ENCODE assay signal across 1 cellular context in the genomic region with DNA sequence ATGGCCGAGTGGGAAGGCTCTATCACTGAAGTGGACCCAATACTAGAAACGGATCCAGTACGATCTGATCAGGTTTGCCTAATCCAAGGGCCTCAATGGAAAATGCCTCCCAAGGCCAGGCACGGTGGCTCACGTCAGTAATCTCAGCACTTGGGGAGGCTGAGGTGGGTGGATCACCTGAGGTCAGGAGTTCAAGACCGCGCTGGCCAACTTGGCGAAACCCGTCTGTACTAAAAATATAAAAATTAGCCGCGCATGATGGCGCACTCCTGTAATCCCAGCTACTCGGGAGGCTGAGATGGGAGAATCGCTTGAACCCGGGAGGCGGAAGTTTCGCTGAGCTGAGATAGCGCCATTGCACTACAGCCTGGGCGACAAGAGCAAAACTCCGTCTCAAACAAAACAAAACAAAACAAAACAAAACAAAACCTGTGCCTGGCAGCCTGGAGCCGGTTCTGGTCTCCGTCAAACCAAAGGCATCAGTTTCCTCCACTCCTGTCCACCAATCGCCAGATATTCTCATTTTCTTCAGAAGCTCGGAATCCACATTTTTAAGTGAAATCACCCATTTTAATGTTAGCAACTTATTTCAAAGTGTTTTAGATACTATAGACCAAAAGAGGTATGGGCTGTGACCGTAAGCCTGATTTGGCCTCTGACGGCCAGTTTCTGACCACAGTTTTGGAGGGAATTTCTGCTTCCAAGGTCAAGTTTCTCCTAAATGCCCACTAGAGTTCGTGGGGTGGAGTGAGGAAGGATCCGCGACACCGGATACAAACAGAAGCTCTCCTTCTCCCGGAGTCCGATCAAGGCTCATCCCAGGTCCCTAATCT.
TF ChIP-seq lines count a peak whose summit lies in the region.

No MANE protein-coding gene starts in this region.

TF ChIP-seq in HepG2, 621 proteins besides CTCF, POLR2A, EP300 and RAD21 (continued from another document and continues in another):
- TF ChIP-seq STAG1 (CRISPR knock-in tag; IDR thresholded peaks at IDR 0.05) (0 out of 2 replicates have a peak, but pooled peaks have one; percentile 3), SNAPC2 (CRISPR knock-in tag; IDR thresholded peaks at IDR 0.05) (peak; percentile 42; the same call in 1 of the 2 replicates), ZZZ3 (CRISPR knock-in tag; IDR thresholded peaks at IDR 0.05; ENCODE audit: borderline replicate concordance) (no peak), HNRNPUL1 (IDR thresholded peaks at IDR 0.05; ENCODE audit: low read depth, low read length) (no peak), MTF2 (CRISPR knock-in tag; IDR thresholded peaks at IDR 0.05; ENCODE audit: borderline replicate concordance) (no peak), ZNF75D (CRISPR knock-in tag; IDR thresholded peaks at IDR 0.05; ENCODE audit: borderline replicate concordance) (no peak; the same call in 1 of the 2 replicates), SRSF9 (IDR thresholded peaks at IDR 0.05; ENCODE audit: borderline replicate concordance, insufficient read depth, low read depth, low read length, poor library complexity, severe bottlenecking) (no peak), SALL2 (CRISPR knock-in tag; IDR thresholded peaks at IDR 0.05) (0 out of 2 replicates have a peak, but pooled peaks have one; percentile 38), ZNF101 (CRISPR knock-in tag; IDR thresholded peaks at IDR 0.05; ENCODE audit: borderline replicate concordance, low read depth) (no peak), TARDBP (CRISPR knock-in tag; IDR thresholded peaks at IDR 0.05) (0 out of 2 replicates have a peak, but pooled peaks have one; percentile 27), FOXA1 (IDR thresholded peaks at IDR 0.05) (no peak), FOXA1 (CRISPR knock-in tag; IDR thresholded peaks at IDR 0.05) (no peak), RARA (CRISPR knock-in tag; IDR thresholded peaks at IDR 0.05) (peak; percentile 27; the same call in 1 of the 2 replicates), ZNF354B (CRISPR knock-in tag; IDR thresholded peaks at IDR 0.05) (peak; percentile 17; the same call in 1 of the 2 replicates), IRF2 (CRISPR knock-in tag; IDR thresholded peaks at IDR 0.05) (no peak), REXO4 (CRISPR knock-in tag; IDR thresholded peaks at IDR 0.05; ENCODE audit: borderline replicate concordance) (no peak), MATR3 (CRISPR knock-in tag; IDR thresholded peaks at IDR 0.05) (no peak), CAMTA2 (CRISPR knock-in tag; IDR thresholded peaks at IDR 0.05; ENCODE audit: borderline replicate concordance) (0 out of 2 replicates have a peak, but pooled peaks have one; percentile 46), GPN1 (CRISPR knock-in tag; IDR thresholded peaks at IDR 0.05; ENCODE audit: borderline replicate concordance) (no peak), ZNF589 (CRISPR knock-in tag; conservative IDR thresholded peaks at IDR 0.05) (0 out of 2 replicates have a peak, but pooled peaks have one; percentile 4), ADNP (CRISPR knock-in tag; IDR thresholded peaks at IDR 0.05) (0 out of 2 replicates have a peak, but pooled peaks have one; percentile 35), KDM2A (CRISPR knock-in tag; IDR thresholded peaks at IDR 0.05; ENCODE audit: borderline replicate concordance, low read depth) (peak; percentile 1; the same call in 1 of the 2 replicates), ZNF460 (CRISPR knock-in tag; IDR thresholded peaks at IDR 0.05; ENCODE audit: borderline replicate concordance) (no peak), ZNF850 (CRISPR knock-in tag; conservative IDR thresholded peaks at IDR 0.05) (no peak), SATB2 (CRISPR knock-in tag; IDR thresholded peaks at IDR 0.05) (0 out of 2 replicates have a peak, but pooled peaks have one; percentile 44), SIN3A (IDR thresholded peaks at IDR 0.05; ENCODE audit: borderline replicate concordance, low read depth, low read length) (peak; percentile 36; the same call in 1 of the 2 replicates), FOSL1 (CRISPR knock-in tag; IDR thresholded peaks at IDR 0.05; ENCODE audit: borderline replicate concordance) (0 out of 2 replicates have a peak, but pooled peaks have one; percentile 15), RFX1 (IDR thresholded peaks at IDR 0.05) (no peak), ARNT2 (CRISPR knock-in tag; IDR thresholded peaks at IDR 0.05; ENCODE audit: low read depth) (no peak), JUN (CRISPR knock-in tag; IDR thresholded peaks at IDR 0.05) (no peak), GABPA (IDR thresholded peaks at IDR 0.05; ENCODE audit: low read depth, low read length) (no peak; the same call in 1 of the 2 replicates), GABPA (CRISPR knock-in tag; IDR thresholded peaks at IDR 0.05; ENCODE audit: low read depth) (no peak), ZIK1 (CRISPR knock-in tag; IDR thresholded peaks at IDR 0.05; ENCODE audit: borderline replicate concordance, low read depth) (no peak), ZKSCAN8 (CRISPR knock-in tag; IDR thresholded peaks at IDR 0.05; ENCODE audit: borderline replicate concordance) (no peak), SMAD1 (CRISPR knock-in tag; IDR thresholded peaks at IDR 0.05; ENCODE audit: borderline replicate concordance, low read depth) (no peak), SOX6 (IDR thresholded peaks at IDR 0.05) (no peak), SOX6 (CRISPR knock-in tag; IDR thresholded peaks at IDR 0.05) (no peak)
- TF ChIP-seq, protein P1, sequence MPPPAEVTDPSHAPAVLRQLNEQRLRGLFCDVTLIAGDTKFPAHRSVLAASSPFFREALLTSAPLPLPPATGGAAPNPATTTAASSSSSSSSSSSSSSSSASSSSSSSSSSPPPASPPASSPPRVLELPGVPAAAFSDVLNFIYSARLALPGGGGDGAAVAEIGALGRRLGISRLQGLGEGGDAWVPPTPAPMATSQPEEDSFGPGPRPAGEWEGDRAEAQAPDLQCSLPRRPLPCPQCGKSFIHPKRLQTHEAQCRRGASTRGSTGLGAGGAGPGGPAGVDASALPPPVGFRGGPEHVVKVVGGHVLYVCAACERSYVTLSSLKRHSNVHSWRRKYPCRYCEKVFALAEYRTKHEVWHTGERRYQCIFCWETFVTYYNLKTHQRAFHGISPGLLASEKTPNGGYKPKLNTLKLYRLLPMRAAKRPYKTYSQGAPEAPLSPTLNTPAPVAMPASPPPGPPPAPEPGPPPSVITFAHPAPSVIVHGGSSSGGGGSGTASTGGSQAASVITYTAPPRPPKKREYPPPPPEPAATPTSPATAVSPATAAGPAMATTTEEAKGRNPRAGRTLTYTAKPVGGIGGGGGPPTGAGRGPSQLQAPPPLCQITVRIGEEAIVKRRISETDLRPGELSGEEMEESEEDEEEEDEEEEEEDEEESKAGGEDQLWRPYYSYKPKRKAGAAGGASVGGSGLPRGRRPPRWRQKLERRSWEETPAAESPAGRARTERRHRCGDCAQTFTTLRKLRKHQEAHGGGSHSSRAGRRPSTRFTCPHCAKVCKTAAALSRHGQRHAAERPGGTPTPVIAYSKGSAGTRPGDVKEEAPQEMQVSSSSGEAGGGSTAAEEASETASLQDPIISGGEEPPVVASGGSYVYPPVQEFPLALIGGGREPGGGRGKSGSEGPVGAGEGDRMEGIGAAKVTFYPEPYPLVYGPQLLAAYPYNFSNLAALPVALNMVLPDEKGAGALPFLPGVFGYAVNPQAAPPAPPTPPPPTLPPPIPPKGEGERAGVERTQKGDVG (CRISPR knock-in tag; IDR thresholded peaks at IDR 0.05; ENCODE audit: borderline replicate concordance), result 0 out of 2 replicates have a peak, but pooled peaks have one; percentile 60
- TF ChIP-seq, protein P2, sequence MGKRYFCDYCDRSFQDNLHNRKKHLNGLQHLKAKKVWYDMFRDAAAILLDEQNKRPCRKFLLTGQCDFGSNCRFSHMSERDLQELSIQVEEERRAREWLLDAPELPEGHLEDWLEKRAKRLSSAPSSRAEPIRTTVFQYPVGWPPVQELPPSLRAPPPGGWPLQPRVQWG (CRISPR knock-in tag; IDR thresholded peaks at IDR 0.05; ENCODE audit: borderline replicate concordance, low read depth), result no peak
- TF ChIP-seq, protein P3, sequence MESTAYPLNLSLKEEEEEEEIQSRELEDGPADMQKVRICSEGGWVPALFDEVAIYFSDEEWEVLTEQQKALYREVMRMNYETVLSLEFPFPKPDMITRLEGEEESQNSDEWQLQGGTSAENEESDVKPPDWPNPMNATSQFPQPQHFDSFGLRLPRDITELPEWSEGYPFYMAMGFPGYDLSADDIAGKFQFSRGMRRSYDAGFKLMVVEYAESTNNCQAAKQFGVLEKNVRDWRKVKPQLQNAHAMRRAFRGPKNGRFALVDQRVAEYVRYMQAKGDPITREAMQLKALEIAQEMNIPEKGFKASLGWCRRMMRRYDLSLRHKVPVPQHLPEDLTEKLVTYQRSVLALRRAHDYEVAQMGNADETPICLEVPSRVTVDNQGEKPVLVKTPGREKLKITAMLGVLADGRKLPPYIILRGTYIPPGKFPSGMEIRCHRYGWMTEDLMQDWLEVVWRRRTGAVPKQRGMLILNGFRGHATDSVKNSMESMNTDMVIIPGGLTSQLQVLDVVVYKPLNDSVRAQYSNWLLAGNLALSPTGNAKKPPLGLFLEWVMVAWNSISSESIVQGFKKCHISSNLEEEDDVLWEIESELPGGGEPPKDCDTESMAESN (CRISPR knock-in tag; conservative IDR thresholded peaks at IDR 0.05), result 0 out of 2 replicates have a peak, but pooled peaks have one; percentile 7
- TF ChIP-seq, protein P4, sequence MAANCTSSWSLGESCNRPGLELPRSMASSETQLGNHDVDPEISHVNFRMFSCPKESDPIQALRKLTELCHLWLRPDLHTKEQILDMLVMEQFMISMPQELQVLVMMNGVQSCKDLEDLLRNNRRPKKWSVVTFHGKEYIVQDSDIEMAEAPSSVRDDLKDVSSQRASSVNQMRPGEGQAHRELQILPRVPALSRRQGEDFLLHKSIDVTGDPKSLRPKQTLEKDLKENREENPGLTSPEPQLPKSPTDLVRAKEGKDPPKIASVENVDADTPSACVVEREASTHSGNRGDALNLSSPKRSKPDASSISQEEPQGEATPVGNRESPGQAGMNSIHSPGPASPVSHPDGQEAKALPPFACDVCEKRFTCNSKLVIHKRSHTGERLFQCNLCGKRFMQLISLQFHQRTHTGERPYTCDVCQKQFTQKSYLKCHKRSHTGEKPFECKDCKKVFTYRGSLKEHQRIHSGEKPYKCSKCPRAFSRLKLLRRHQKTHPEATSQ (CRISPR knock-in tag; IDR thresholded peaks at IDR 0.05; ENCODE audit: borderline replicate concordance), result 0 out of 2 replicates have a peak, but pooled peaks have one; percentile 12
- TF ChIP-seq, protein P5, sequence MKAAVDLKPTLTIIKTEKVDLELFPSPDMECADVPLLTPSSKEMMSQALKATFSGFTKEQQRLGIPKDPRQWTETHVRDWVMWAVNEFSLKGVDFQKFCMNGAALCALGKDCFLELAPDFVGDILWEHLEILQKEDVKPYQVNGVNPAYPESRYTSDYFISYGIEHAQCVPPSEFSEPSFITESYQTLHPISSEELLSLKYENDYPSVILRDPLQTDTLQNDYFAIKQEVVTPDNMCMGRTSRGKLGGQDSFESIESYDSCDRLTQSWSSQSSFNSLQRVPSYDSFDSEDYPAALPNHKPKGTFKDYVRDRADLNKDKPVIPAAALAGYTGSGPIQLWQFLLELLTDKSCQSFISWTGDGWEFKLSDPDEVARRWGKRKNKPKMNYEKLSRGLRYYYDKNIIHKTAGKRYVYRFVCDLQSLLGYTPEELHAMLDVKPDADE (CRISPR knock-in tag; IDR thresholded peaks at IDR 0.05), result no peak
- TF ChIP-seq, protein P6, sequence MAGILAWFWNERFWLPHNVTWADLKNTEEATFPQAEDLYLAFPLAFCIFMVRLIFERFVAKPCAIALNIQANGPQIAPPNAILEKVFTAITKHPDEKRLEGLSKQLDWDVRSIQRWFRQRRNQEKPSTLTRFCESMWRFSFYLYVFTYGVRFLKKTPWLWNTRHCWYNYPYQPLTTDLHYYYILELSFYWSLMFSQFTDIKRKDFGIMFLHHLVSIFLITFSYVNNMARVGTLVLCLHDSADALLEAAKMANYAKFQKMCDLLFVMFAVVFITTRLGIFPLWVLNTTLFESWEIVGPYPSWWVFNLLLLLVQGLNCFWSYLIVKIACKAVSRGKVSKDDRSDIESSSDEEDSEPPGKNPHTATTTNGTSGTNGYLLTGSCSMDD (CRISPR knock-in tag; IDR thresholded peaks at IDR 0.05), result no peak
- TF ChIP-seq, protein P7, sequence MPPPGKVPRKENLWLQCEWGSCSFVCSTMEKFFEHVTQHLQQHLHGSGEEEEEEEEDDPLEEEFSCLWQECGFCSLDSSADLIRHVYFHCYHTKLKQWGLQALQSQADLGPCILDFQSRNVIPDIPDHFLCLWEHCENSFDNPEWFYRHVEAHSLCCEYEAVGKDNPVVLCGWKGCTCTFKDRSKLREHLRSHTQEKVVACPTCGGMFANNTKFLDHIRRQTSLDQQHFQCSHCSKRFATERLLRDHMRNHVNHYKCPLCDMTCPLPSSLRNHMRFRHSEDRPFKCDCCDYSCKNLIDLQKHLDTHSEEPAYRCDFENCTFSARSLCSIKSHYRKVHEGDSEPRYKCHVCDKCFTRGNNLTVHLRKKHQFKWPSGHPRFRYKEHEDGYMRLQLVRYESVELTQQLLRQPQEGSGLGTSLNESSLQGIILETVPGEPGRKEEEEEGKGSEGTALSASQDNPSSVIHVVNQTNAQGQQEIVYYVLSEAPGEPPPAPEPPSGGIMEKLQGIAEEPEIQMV (CRISPR knock-in tag; IDR thresholded peaks at IDR 0.05; ENCODE audit: low read depth), result no peak
- TF ChIP-seq, protein P8, sequence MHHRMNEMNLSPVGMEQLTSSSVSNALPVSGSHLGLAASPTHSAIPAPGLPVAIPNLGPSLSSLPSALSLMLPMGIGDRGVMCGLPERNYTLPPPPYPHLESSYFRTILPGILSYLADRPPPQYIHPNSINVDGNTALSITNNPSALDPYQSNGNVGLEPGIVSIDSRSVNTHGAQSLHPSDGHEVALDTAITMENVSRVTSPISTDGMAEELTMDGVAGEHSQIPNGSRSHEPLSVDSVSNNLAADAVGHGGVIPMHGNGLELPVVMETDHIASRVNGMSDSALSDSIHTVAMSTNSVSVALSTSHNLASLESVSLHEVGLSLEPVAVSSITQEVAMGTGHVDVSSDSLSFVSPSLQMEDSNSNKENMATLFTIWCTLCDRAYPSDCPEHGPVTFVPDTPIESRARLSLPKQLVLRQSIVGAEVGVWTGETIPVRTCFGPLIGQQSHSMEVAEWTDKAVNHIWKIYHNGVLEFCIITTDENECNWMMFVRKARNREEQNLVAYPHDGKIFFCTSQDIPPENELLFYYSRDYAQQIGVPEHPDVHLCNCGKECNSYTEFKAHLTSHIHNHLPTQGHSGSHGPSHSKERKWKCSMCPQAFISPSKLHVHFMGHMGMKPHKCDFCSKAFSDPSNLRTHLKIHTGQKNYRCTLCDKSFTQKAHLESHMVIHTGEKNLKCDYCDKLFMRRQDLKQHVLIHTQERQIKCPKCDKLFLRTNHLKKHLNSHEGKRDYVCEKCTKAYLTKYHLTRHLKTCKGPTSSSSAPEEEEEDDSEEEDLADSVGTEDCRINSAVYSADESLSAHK (CRISPR knock-in tag; IDR thresholded peaks at IDR 0.05; ENCODE audit: borderline replicate concordance), result no peak
- TF ChIP-seq, protein P9, sequence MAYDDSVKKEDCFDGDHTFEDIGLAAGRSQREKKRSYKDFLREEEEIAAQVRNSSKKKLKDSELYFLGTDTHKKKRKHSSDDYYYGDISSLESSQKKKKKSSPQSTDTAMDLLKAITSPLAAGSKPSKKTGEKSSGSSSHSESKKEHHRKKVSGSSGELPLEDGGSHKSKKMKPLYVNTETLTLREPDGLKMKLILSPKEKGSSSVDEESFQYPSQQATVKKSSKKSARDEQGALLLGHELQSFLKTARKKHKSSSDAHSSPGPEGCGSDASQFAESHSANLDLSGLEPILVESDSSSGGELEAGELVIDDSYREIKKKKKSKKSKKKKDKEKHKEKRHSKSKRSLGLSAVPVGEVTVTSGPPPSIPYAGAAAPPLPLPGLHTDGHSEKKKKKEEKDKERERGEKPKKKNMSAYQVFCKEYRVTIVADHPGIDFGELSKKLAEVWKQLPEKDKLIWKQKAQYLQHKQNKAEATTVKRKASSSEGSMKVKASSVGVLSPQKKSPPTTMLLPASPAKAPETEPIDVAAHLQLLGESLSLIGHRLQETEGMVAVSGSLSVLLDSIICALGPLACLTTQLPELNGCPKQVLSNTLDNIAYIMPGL (CRISPR knock-in tag; IDR thresholded peaks at IDR 0.05; ENCODE audit: borderline replicate concordance in 1 of 2, low read depth in 1 of 2), result peak in 1 of 2 experiments; percentile 35; a peak in 1 of 4 replicates
